17 cellular contexts compared by ENCODE assay signal in the genomic region with DNA sequence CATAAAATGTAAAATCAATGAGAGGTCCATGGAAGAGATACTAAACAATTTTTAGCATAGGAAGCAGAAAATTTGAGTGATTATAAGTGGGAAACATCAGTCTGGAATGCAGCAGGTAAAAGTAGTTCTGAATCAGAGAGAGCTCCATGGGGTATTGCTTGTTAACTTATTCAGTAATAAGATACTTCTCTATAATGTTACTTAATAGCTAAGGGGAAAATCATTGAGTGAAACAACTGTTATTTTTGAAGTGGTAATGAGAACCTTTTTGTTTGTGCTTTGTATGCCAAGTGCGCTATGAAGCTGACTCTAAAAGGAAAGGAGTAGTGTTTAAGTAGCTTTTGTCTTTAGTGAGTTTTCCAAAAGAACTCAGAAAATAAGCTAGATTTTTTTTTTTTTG.
"Had no signal": no experiment of that assay in that cellular context is flagged by ENCODE, and none has a peak within 500 bp of the region (broad histone marks: within the 10 kb centered on the region; RNA-seq: fewer than 3 reads in every experiment).

No MANE protein-coding gene starts in this region.

- H3K4me3 Mint-ChIP-seq: activated CD8-positive, alpha-beta memory T cell treated with anti-CD3 and anti-CD28 coated beads, Interleukin-2, amount 10 ng/mL, durations not matched to agents 7 days and 5 days; activated naive CD8-positive, alpha-beta T cell; activated T-cell treated with anti-CD3 and anti-CD28 coated beads, Interleukin-2, amount 50 U/mL, for 24 hours; T-helper 2 cell treated with Interferon-gamma antibody and Interleukin-4, amounts not matched to agents 5 μg/mL and 100 μg/mL, for 36 hours had no signal

- H3K4me1 ChIP-seq: breast epithelium, suprapubic skin had no signal

- H3K36me3 ChIP-seq: breast epithelium had no signal

- DNase-seq: activated CD4-positive, alpha-beta T cell treated with anti-CD3 and anti-CD28 coated beads for 1 hour; activated CD4-positive, alpha-beta T cell treated with anti-CD3 and anti-CD28 coated beads, Interleukin-2, amount 50 U/mL, for 48 hours; activated CD8-positive, alpha-beta memory T cell treated with anti-CD3 and anti-CD28 coated beads, Interleukin-2, amount 10 ng/mL, durations not matched to agents 7 days and 5 days; activated effector memory CD4-positive, alpha-beta T cell treated with Interleukin-2 at 50 U/mL for 16 hours; activated T-cell treated with anti-CD3 and anti-CD28 coated beads, Interleukin-2, amount 50 U/mL, for 24 hours; aorta; dorsolateral prefrontal cortex; left colon; mammary epithelial cell; stimulated activated CD4-positive, alpha-beta T cell treated with anti-CD3 and anti-CD28 coated beads, Interleukin-2, amount 100 ng/mL, for 48 hours; stimulated activated naive CD8-positive, alpha-beta T cell treated with anti-CD3 and anti-CD28 coated beads, Interleukin-15, Interleukin-2, amounts not matched to agents 100 U/mL and 50 U/mL, for 24 hours; upper lobe of left lung had no signal

- ATAC-seq: activated CD8-positive, alpha-beta memory T cell treated with anti-CD3 and anti-CD28 coated beads, Interleukin-2, amount 10 ng/mL, durations not matched to agents 7 days and 5 days; esophagus mucosa; left colon; stimulated activated naive CD8-positive, alpha-beta T cell treated with anti-CD3 and anti-CD28 coated beads, Interleukin-15, Interleukin-2, amounts not matched to agents 100 U/mL and 50 U/mL, for 24 hours had no signal

- H3K9me3 Mint-ChIP-seq: activated T-cell treated with anti-CD3 and anti-CD28 coated beads, Interleukin-2, amount 50 U/mL, for 24 hours; T-helper 2 cell treated with Interferon-gamma antibody and Interleukin-4, amounts not matched to agents 5 μg/mL and 100 μg/mL, for 36 hours had no signal

- H3K9me3 ChIP-seq: breast epithelium, suprapubic skin, upper lobe of left lung had no signal

- H3K4me3 ChIP-seq: breast epithelium, dorsolateral prefrontal cortex, suprapubic skin, upper lobe of left lung had no signal

- H3K27ac ChIP-seq: breast epithelium, suprapubic skin, upper lobe of left lung had no signal

- H3K27me3 Mint-ChIP-seq: activated CD8-positive, alpha-beta memory T cell treated with anti-CD3 and anti-CD28 coated beads, Interleukin-2, amount 10 ng/mL, durations not matched to agents 7 days and 5 days; activated naive CD8-positive, alpha-beta T cell; activated T-cell treated with anti-CD3 and anti-CD28 coated beads, Interleukin-2, amount 50 U/mL, for 24 hours had no signal

- H3K27ac Mint-ChIP-seq: activated CD8-positive, alpha-beta memory T cell treated with anti-CD3 and anti-CD28 coated beads, Interleukin-2, amount 10 ng/mL, durations not matched to agents 7 days and 5 days; activated naive CD8-positive, alpha-beta T cell; activated T-cell treated with anti-CD3 and anti-CD28 coated beads, Interleukin-2, amount 50 U/mL, for 24 hours; T-helper 2 cell treated with Interferon-gamma antibody and Interleukin-4, amounts not matched to agents 5 μg/mL and 100 μg/mL, for 36 hours had no signal

- H3K27me3 ChIP-seq: breast epithelium, dorsolateral prefrontal cortex, suprapubic skin, upper lobe of left lung had no signal
